1 cellular context compared by ENCODE assay signal in genomic region chr4:8229341-8229975, GRCh38.
A peak's percentile ranks its signal among the peaks of the same experiment; 100 is the strongest.
TF ChIP-seq lines count a peak whose summit lies in the region.

No MANE protein-coding gene starts in this region.

TF ChIP-seq in HepG2, 621 proteins besides CTCF, POLR2A, EP300 and RAD21:
- no peak for TF ChIP-seq SOX5 (CRISPR knock-in tag; IDR thresholded peaks at IDR 0.05; ENCODE audit: borderline replicate concordance)
- TF ChIP-seq ZGPAT (CRISPR knock-in tag; IDR thresholded peaks at IDR 0.05) = no peak
- TF ChIP-seq HNRNPH1 (optimal IDR thresholded peaks at IDR 0.05; ENCODE audit: low read depth, low read length) = peak; percentile 30
- TF ChIP-seq PBX2 (CRISPR knock-in tag; IDR thresholded peaks at IDR 0.05) = no peak
- no peak for TF ChIP-seq ZNF770 (CRISPR knock-in tag; IDR thresholded peaks at IDR 0.05)
- TF ChIP-seq ZNF589 (CRISPR knock-in tag; conservative IDR thresholded peaks at IDR 0.05) = no peak
- no peak for TF ChIP-seq ZBTB4 (CRISPR knock-in tag; IDR thresholded peaks at IDR 0.05; ENCODE audit: borderline replicate concordance)
- no peak for TF ChIP-seq HDAC2 (CRISPR knock-in tag; IDR thresholded peaks at IDR 0.05)
- peak; percentile 42; the same call in 1 of the 2 replicates for TF ChIP-seq POLR2G (IDR thresholded peaks at IDR 0.05; ENCODE audit: low read depth, low read length)
- peak; percentile 16 for TF ChIP-seq HNRNPK (IDR thresholded peaks at IDR 0.05; ENCODE audit: low read depth, low read length, poor library complexity, severe bottlenecking)
- TF ChIP-seq ZNF296 (CRISPR knock-in tag; conservative IDR thresholded peaks at IDR 0.05) = no peak
- TF ChIP-seq ARNTL (CRISPR knock-in tag; IDR thresholded peaks at IDR 0.05) = no peak
- no peak for TF ChIP-seq ZNF18 (CRISPR knock-in tag; IDR thresholded peaks at IDR 0.05; ENCODE audit: insufficient replicate concordance)
- no peak for TF ChIP-seq NCOA1 (CRISPR knock-in tag; IDR thresholded peaks at IDR 0.05)
- no peak for TF ChIP-seq ETV5 (CRISPR knock-in tag; IDR thresholded peaks at IDR 0.05; ENCODE audit: borderline replicate concordance)
- no peak for TF ChIP-seq ZNF232 (CRISPR knock-in tag; IDR thresholded peaks at IDR 0.05; ENCODE audit: borderline replicate concordance)
- TF ChIP-seq PLRG1 (conservative IDR thresholded peaks at IDR 0.05) = no peak
